Comparison of ENCODE assay signal across 18 cellular contexts in the genomic region with DNA sequence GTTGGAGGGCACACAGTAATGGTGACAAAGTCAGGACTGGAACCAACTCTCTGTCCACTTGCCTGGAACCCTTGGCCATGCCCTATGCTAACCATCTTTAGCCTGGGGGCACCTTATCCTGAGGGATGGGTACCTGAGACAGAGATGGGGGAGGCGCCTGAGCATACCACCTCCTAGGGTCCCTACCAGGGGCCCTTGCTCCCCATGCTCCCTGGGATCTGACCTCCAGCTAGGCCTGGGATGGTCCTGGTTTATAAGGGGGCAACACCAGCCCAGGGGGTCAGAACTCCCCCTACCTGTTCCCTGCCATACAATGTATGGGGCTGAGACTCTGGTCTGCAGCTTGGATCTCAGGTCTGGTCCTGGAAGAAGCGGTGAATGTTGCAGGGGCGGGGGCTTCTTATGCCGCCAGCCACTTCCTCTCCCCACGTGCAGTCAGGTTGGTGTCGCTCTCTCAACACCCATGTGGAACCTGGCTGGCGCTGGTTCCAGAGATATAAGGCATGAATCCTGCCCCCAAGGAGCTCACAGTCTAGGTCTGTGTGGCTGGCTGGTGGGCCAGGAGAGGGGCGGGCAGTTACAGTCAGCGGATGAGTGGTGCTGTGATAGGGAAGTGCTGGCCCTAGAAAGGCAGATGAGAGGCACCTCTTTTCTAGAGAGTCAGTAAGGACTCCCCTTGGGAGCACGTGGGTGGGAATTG. TPM values are rescaled to one million over a fixed set of nuclear protein-coding genes. Genes with fewer than 3 reads are reported as not detected.
"Had no signal": no experiment of that assay in that cellular context is flagged by ENCODE, and none has a peak within 500 bp of the region (broad histone marks: within the 10 kb centered on the region; RNA-seq: fewer than 3 reads in every experiment).

No MANE protein-coding gene starts in this region.

- H3K9me3 Mint-ChIP-seq: natural killer cell; stimulated activated naive CD8-positive, alpha-beta T cell treated with anti-CD3 and anti-CD28 coated beads, Interleukin-15, Interleukin-2, amounts not matched to agents 100 ng/mL and 50 ng/mL, for 24 hours had no signal

- H3K27ac ChIP-seq: psoas muscle, upper lobe of left lung had no signal

- DNase-seq: activated CD4-positive, alpha-beta memory T cell treated with anti-CD3 and anti-CD28 coated beads for 36 hours; activated CD4-positive, CD25-positive, alpha-beta regulatory T cell treated with anti-CD3 and anti-CD28 coated beads, Interleukin-2, amount 50 U/mL, for 72 hours; activated CD8-positive, alpha-beta memory T cell treated with anti-CD3 and anti-CD28 coated beads, Interleukin-2, amount 50 U/mL, for 4 hours; activated naive CD4-positive, alpha-beta T cell treated with anti-CD3 and anti-CD28 coated beads for 36 hours; caudate nucleus; cortex of kidney; effector memory CD4-positive, alpha-beta T cell; erythroblast; immature natural killer cell; left colon; mucosa of descending colon; natural killer cell; psoas muscle; stimulated activated CD4-positive, alpha-beta T cell treated with anti-CD3 and anti-CD28 coated beads, Interleukin-4, amount 100 ng/mL, for 1 hour; stimulated activated CD8-positive, alpha-beta memory T cell treated with anti-CD3 and anti-CD28 coated beads, Interleukin-4, amount 100 ng/mL, for 48 hours had no signal

- H3K9me3 ChIP-seq: mucosa of descending colon, psoas muscle had no signal

- H3K27ac Mint-ChIP-seq: activated CD4-positive, alpha-beta memory T cell treated with anti-CD3 and anti-CD28 coated beads for 36 hours; activated naive CD4-positive, alpha-beta T cell treated with anti-CD3 and anti-CD28 coated beads for 36 hours; stimulated activated naive CD8-positive, alpha-beta T cell treated with anti-CD3 and anti-CD28 coated beads, Interleukin-15, Interleukin-2, amounts not matched to agents 100 ng/mL and 50 ng/mL, for 24 hours had no signal

- H3K27me3 Mint-ChIP-seq: activated CD4-positive, alpha-beta memory T cell treated with anti-CD3 and anti-CD28 coated beads for 36 hours; stimulated activated naive CD8-positive, alpha-beta T cell treated with anti-CD3 and anti-CD28 coated beads, Interleukin-15, Interleukin-2, amounts not matched to agents 100 ng/mL and 50 ng/mL, for 24 hours had no signal

- H3K36me3 Mint-ChIP-seq: activated CD4-positive, alpha-beta memory T cell treated with anti-CD3 and anti-CD28 coated beads for 36 hours; immature natural killer cell; natural killer cell had no signal

- H3K4me1 ChIP-seq: psoas muscle, upper lobe of left lung had no signal

- H3K4me3 ChIP-seq: mucosa of descending colon, psoas muscle, upper lobe of left lung had no signal

- H3K36me3 ChIP-seq: upper lobe of left lung had no signal

- H3K27me3 ChIP-seq: upper lobe of left lung had no signal

- H3K4me3 Mint-ChIP-seq: activated CD4-positive, alpha-beta memory T cell treated with anti-CD3 and anti-CD28 coated beads for 36 hours; activated naive CD4-positive, alpha-beta T cell treated with anti-CD3 and anti-CD28 coated beads for 36 hours; immature natural killer cell; natural killer cell; stimulated activated naive CD8-positive, alpha-beta T cell treated with anti-CD3 and anti-CD28 coated beads, Interleukin-15, Interleukin-2, amounts not matched to agents 100 ng/mL and 50 ng/mL, for 24 hours had no signal

- ATAC-seq: left colon, mucosa of descending colon, natural killer cell had no signal

RNA-seq across cellular contexts. Expression of a gene that starts 3.8 kb away (rescaled TPM):
- total RNA-seq: glomerular endothelial cell had no signal
